ENCODE assay signal across 8 cellular contexts in the genomic region with DNA sequence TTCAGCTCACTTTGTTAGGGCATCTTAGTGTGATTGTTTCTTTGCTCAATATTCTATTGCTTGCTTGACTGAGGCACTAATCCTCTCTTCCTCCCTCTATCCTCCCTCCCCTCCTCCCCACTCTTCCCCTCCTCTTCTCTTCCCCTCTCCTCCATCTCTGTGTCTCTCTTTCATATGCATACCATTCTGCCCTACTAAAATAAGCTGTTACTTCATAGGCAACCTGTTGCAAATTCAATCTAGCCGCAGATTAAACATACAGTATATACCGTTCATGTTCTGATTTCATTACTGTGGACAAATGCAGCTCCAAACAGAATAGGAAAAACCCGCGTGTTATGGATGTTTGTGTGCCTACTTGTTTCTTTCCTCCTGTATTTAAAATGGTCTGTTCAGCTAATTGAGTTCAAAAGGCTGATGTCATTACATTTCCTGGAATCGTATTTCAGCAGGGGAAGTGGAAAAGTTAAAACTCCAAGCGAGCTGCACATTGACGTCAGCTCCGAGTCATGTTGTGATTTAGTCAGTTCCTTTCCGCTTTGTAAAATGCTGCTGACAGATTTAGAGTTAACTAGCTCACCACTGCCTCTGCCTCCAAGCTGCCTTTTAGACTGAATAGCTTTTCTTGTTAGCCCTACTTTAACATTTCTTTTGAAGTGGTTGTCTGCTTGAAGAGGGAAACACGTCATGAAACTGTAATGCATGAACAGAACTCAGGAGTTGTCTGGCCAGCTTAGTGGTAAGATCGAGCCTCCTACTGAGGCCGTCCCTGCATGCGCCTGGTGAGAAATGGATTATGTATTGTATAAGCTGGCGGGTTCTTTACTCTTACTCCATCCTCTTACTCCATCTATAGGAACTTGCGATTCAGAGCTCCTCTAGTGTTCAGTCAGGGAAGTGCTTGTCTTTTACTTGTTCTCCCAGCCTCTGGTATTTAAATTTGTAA.
DNase-seq lines count a peak whose midpoint lies in the region; ATAC-seq and TF ChIP-seq lines count a peak whose summit lies in the region.

No MANE protein-coding gene starts in this region.

- no peak for TF ChIP-seq POLR2A in gastroesophageal sphincter (IDR thresholded peaks at IDR 0.05)
- TF ChIP-seq POLR2A in testis (IDR thresholded peaks at IDR 0.05) = no peak

- peak overlapping the region; percentile 51 to 94 for H3K4me3 ChIP-seq in gastroesophageal sphincter
- H3K4me3 ChIP-seq in neutrophil (ENCODE audit: low read depth in 1 of 2, low read length in 1 of 2) = peak overlapping the region; percentile 52 to 56
- H3K4me3 ChIP-seq in testis = peak overlapping the region; percentile 42 to 49

- ATAC-seq in GM21786 (IDR thresholded peaks at IDR 0.05; ENCODE audit: unreplicated experiment) (peak; percentile 97), gastroesophageal sphincter (peak; percentile 87)

- H3K4me1 ChIP-seq in gastroesophageal sphincter (peaks cover 0 to 19% (median 3%) of the 10 kb centered on the region in 3 donors), neutrophil (ENCODE audit: control insufficient read depth in 1 of 2, insufficient read depth in 1 of 2, low read depth in 1 of 2, low read length in 1 of 2) (peaks cover 25 to 27% of the 10 kb centered on the region in 2 experiments), testis (peaks cover 10% of the 10 kb centered on the region)

- intact Hi-C loops in testis (cut with DNase I; ENCODE audit: low total_unique reads) = no loop called here

- H3K27me3 ChIP-seq in gastroesophageal sphincter = no peaks in the 10 kb centered on the region
- H3K27me3 ChIP-seq in neutrophil = no peaks in the 10 kb centered on the region
- no peaks in the 10 kb centered on the region for H3K27me3 ChIP-seq in testis

- H3K27ac ChIP-seq in KOPT-K1 (ENCODE audit: low read depth, low read length, poor library complexity, severe bottlenecking) (peak overlapping the region; percentile 61), gastroesophageal sphincter (peak overlapping the region; percentile 88 to 100 (median 90)), neutrophil (peak overlapping the region; percentile 85), testis (peak overlapping the region; percentile 69 to 94)

- no peaks in the 10 kb centered on the region for H3K36me3 ChIP-seq in KOPT-K1 (ENCODE audit: insufficient read depth, low read length)
- no peaks in the 10 kb centered on the region for H3K36me3 ChIP-seq in gastroesophageal sphincter
- H3K36me3 ChIP-seq in neutrophil = no peaks in the 10 kb centered on the region
- H3K36me3 ChIP-seq in testis (ENCODE audit: low read depth, missing control alignments) = no peaks in the 10 kb centered on the region

- 0% methylated on average over 15 of the region's 15 CpGs for WGBS in gastroesophageal sphincter (ENCODE audit: low coverage in 1 of 2), 2 donors
- WGBS in testis, 2 donors = 1 to 4% methylated on average over 15 of the region's 15 CpGs

- H3K9me3 ChIP-seq in KOPT-K1 (ENCODE audit: insufficient read depth, low read length, poor library complexity, severe bottlenecking) (no peaks in the 10 kb centered on the region), gastroesophageal sphincter (no peaks in the 10 kb centered on the region), neutrophil (no peaks in the 10 kb centered on the region), testis (no peaks in the 10 kb centered on the region)

- DNase-seq in EL (peak; percentile 93), SHP77 (lab: John Stamatoyannopoulos, UW) (peak; percentile 74 to 83), testis (peak; percentile 80)
- DNase-seq in activated gamma-delta T cell treated with anti-CD3 and anti-CD28 coated beads, Interleukin-2, amount 50 U/mL, for 16 hours (ENCODE audit: low read depth) = peak; percentile 58

- peak; percentile 63 for TF ChIP-seq EP300 in gastroesophageal sphincter (IDR thresholded peaks at IDR 0.05)

- peak; percentile 87 to 98 (median 92) for TF ChIP-seq CTCF in gastroesophageal sphincter (IDR thresholded peaks at IDR 0.05)
- TF ChIP-seq CTCF in neutrophil (IDR thresholded peaks at IDR 0.05) = peak; percentile 80
- peak; percentile 76 to 90 (median 87) for TF ChIP-seq CTCF in testis (IDR thresholded peaks at IDR 0.05)

Comparison
In these comparisons a context has a peak if more than half of its experiments do, and no peak if none do; other contexts are left out.
1. Peak in every context shown above with its lines: DNase-seq, ATAC-seq, H3K4me3 ChIP-seq and H3K27ac ChIP-seq.